In the genomic region with DNA sequence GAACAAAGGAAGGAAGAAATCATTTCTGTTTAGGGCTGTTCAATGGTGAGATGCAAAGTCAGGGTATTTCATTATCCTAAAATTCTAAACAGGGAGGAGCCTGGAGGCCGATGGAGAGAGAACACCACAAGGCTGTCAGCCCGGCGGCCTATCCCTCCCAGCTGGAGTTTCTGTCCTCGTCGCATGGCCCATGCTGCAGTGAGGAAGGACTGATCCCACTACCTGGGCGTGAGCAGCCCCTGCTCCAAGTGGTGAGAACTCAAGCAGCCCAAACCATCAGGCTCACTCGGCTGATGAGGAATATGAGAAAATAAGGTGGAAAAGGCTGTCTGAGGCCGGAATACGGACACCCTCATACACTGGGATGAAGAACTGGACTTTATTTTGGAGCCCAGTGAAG, we compare ENCODE assay signal across 1 cellular context.
A peak's percentile ranks its signal among the peaks of the same experiment; 100 is the strongest.
TF ChIP-seq lines count a peak whose summit lies in the region.

No MANE protein-coding gene starts in this region.

TF ChIP-seq in H1, 55 proteins besides CTCF, POLR2A, EP300 and RAD21:
- TF ChIP-seq CBX8 (IDR thresholded peaks at IDR 0.05; ENCODE audit: borderline replicate concordance, low read depth, low read length) (no peak), POLR2AphosphoS5 (IDR thresholded peaks at IDR 0.05; ENCODE audit: low read depth, low read length) (peak; percentile 27; the same call in 1 of the 2 replicates), SIRT6 (IDR thresholded peaks at IDR 0.05; ENCODE audit: low read length) (no peak), KDM1A (IDR thresholded peaks at IDR 0.05; ENCODE audit: borderline replicate concordance, low read length) (no peak)
TF ChIP-seq in H1: peak in this region for 1.
